ENCODE assay signal across 16 cellular contexts in the genomic region with DNA sequence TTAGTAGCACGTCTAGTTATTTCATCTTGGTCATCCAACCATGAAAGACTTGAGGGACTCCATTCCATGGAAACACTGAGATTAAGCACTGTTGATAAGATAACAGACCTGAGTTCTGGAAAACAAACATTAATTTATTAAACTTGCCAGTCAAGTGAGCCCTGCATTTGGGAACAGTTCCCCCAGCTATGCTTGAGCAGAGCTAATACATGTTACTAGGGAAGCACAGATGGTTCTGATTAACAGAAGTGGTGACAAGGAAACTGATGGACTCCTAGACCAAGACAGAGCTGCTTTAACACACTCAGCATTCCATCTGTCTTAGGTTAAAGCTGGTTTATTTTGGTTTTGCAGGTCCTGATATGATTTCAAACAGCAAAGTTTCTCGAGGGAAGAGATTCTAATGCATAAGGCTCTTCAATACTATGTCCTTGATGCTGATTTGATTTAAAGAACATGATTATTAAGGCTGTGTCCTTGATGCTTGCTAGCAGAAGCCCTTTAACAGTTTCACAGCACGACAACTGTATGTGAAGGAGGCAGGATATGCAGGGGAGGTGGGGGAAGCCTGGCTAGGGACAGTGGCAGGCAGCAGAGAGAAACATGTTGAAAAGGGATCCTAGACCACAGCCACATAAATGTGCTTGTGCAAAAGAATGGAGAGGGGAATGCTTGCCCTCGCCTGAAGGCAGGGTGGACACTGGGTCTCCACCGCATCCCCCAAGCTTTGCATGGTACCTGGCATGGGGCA.
DNase-seq lines count a peak whose midpoint lies in the region; ATAC-seq, FAIRE-seq and TF ChIP-seq lines count a peak whose summit lies in the region.
"Had no signal": no experiment of that assay in that cellular context is flagged by ENCODE, and none has a peak within 500 bp of the region (broad histone marks: within the 10 kb centered on the region; RNA-seq: fewer than 3 reads in every experiment).

No MANE protein-coding gene starts in this region.

- WGBS in pancreas, 2 donors: 48 to 49% methylated on average over 5 of the region's 5 CpGs

- H3K4me3 ChIP-seq in fibroblast of the aortic adventitia (ENCODE audit: low read depth, low read length) (no peak overlapping the region), pancreas (no peak overlapping the region)

- TF ChIP-seq CTCF in fibroblast of the aortic adventitia (IDR thresholded peaks at IDR 0.05; ENCODE audit: insufficient read depth, low read length) (no peak), pancreas (IDR thresholded peaks at IDR 0.05) (no peak)

- no peaks in the 10 kb centered on the region for H3K27me3 ChIP-seq in pancreas

- H3K9me3 ChIP-seq in pancreas: no peaks in the 10 kb centered on the region

- FAIRE-seq in pancreas (lab: Jason Lieb, UNC): no peak
- FAIRE-seq: endometrium had no signal

- peaks cover 6 to 20% (median 7%) of the 10 kb centered on the region in 3 donors for H3K4me1 ChIP-seq in pancreas

- peak; percentile 98 for ATAC-seq in SK-N-SH treated with all-trans-retinoic acid at 6 μM for 48 hours
- ATAC-seq in pancreas: peak; percentile 28 to 80 (median 60)
- ATAC-seq in GM21576 (IDR thresholded peaks at IDR 0.05; ENCODE audit: unreplicated experiment): no peak
- ATAC-seq: activated CD4-positive, alpha-beta T cell treated with anti-CD3 and anti-CD28 coated beads for 36 hours had no signal

- intact Hi-C loops in pancreas (cut with DNase I): no loop called here

- DNase-seq in DMS 273 (lab: John Stamatoyannopoulos, UW; ENCODE audit: unreplicated experiment): peak; percentile 43
- no peak for DNase-seq in DMS 273 treated with DMSO at 0.1 percent for 48 hours (lab: John Stamatoyannopoulos, UW)
- DNase-seq in fibroblast of the aortic adventitia (ENCODE audit: low read depth): peak; percentile 97
- DNase-seq in pancreas: no peak
- no peak for DNase-seq in ureter (ENCODE audit: low spot score)
- no peak for DNase-seq in activated CD4-positive, alpha-beta T cell treated with anti-CD3 and anti-CD28 coated beads for 1 hour
- DNase-seq: activated CD4-positive, alpha-beta T cell treated with anti-CD3 and anti-CD28 coated beads for 36 hours; activated T-cell treated with anti-CD3 and anti-CD28 coated beads, Interleukin-2, amount 50 U/mL, for 24 hours; anterior cingulate cortex; Calu3; NCI-H2227 treated with DMSO at 0.1 percent for 48 hours; OCI-M1 had no signal

- peak overlapping the region in 1 of 4 donors; percentile 47 for H3K27ac ChIP-seq in pancreas
- H3K27ac ChIP-seq: 22Rv1 had no signal

- no peaks in the 10 kb centered on the region for H3K36me3 ChIP-seq in pancreas

TF ChIP-seq in SK-N-SH treated with all-trans-retinoic acid at 6 μM for 48 hours, 23 proteins besides CTCF, POLR2A, EP300 and RAD21:
- TF ChIP-seq SNAI2 (CRISPR knock-in tag; IDR thresholded peaks at IDR 0.05): no peak
- no peak for TF ChIP-seq ZNF565 (CRISPR knock-in tag; conservative IDR thresholded peaks at IDR 0.05; ENCODE audit: low read depth)
- peak; percentile 92 for TF ChIP-seq TSHZ2 (CRISPR knock-in tag; IDR thresholded peaks at IDR 0.05)
- no peak for TF ChIP-seq BACH2 (CRISPR knock-in tag; IDR thresholded peaks at IDR 0.05; ENCODE audit: borderline replicate concordance)
- no peak for TF ChIP-seq TOX (CRISPR knock-in tag; IDR thresholded peaks at IDR 0.05; ENCODE audit: borderline replicate concordance)
- TF ChIP-seq, protein P1, sequence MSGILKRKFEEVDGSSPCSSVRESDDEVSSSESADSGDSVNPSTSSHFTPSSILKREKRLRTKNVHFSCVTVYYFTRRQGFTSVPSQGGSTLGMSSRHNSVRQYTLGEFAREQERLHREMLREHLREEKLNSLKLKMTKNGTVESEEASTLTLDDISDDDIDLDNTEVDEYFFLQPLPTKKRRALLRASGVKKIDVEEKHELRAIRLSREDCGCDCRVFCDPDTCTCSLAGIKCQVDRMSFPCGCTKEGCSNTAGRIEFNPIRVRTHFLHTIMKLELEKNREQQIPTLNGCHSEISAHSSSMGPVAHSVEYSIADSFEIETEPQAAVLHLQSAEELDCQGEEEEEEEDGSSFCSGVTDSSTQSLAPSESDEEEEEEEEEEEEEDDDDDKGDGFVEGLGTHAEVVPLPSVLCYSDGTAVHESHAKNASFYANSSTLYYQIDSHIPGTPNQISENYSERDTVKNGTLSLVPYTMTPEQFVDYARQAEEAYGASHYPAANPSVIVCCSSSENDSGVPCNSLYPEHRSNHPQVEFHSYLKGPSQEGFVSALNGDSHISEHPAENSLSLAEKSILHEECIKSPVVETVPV (CRISPR knock-in tag; IDR thresholded peaks at IDR 0.05): no peak
- peak; percentile 73; the same call in 1 of the 2 replicates for TF ChIP-seq ZC3H10 (CRISPR knock-in tag; IDR thresholded peaks at IDR 0.05)
- no peak for TF ChIP-seq ZNF70 (CRISPR knock-in tag; IDR thresholded peaks at IDR 0.05)
- TF ChIP-seq CSDC2 (CRISPR knock-in tag; IDR thresholded peaks at IDR 0.05): 0 out of 2 replicates have a peak, but pooled peaks have one; percentile 37
- peak; percentile 92 for TF ChIP-seq TCF4 (CRISPR knock-in tag; IDR thresholded peaks at IDR 0.05; ENCODE audit: borderline replicate concordance)
- TF ChIP-seq ISL1 (CRISPR knock-in tag; IDR thresholded peaks at IDR 0.05): peak; percentile 69
- TF ChIP-seq ZFP3 (CRISPR knock-in tag; IDR thresholded peaks at IDR 0.05): no peak

Comparison
In these comparisons a context has a peak if more than half of its experiments do, and no peak if none do; other contexts are left out.
1. DNase-seq: peak in DMS 273 (single experiment) and fibroblast of the aortic adventitia (single experiment); none in DMS 273 treated with DMSO at 0.1 percent for 48 hours (single experiment), pancreas (0 of 6), ureter (single experiment) and activated CD4-positive, alpha-beta T cell treated with anti-CD3 and anti-CD28 coated beads for 1 hour (single experiment).